ENCODE assay signal across 19 cellular contexts in the genomic region with DNA sequence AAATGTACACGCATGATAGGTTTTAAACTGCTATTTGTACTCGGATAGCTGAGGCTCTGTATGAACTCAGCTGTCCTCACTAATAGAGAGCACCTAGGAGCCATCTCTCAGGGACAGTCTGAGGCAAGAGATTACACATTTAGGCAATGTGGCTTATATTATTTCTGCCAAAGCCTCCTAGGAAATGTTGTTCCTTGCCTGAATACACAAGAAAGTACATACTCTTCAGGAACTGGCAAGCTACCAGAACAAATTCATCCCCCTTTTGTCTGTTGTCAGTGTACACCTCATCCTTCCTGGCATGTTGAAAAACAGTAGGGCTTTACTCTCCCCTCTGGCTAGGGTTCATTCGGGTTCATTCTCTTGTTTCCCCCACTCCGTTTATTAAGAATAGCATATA.
DNase-seq lines count a peak whose midpoint lies in the region; ATAC-seq, FAIRE-seq and TF ChIP-seq lines count a peak whose summit lies in the region.
"Had no signal": no experiment of that assay in that cellular context is flagged by ENCODE, and none has a peak within 500 bp of the region (broad histone marks: within the 10 kb centered on the region; RNA-seq: fewer than 3 reads in every experiment).

No MANE protein-coding gene starts in this region.

- H3K9ac ChIP-seq in endodermal cell (ENCODE audit: extremely low read depth, low read length, poor library complexity, severe bottlenecking) = no peak overlapping the region
- H3K9ac ChIP-seq: GM23248 had no signal

- 94% methylated on average over 4 of the region's 4 CpGs for WGBS in endodermal cell (ENCODE audit: insufficient coverage in 1 of 2, insufficient read length in 1 of 2), 2 experiments

- ATAC-seq in HG03175 (IDR thresholded peaks at IDR 0.05; ENCODE audit: unreplicated experiment) = no peak
- ATAC-seq: T-cell had no signal

- H3K4me3 ChIP-seq in bronchial epithelial cell (ENCODE audit: low read depth, low read length) = no peak overlapping the region
- no peak overlapping the region for H3K4me3 ChIP-seq in endodermal cell (ENCODE audit: low read length)
- no peak overlapping the region for H3K4me3 ChIP-seq in effector memory CD4-positive, alpha-beta T cell (ENCODE audit: insufficient read depth, low read depth, low read length, poor library complexity, severe bottlenecking)
- H3K4me3 ChIP-seq: GM23248, MG63, SK-N-MC had no signal

- H3K9me3 ChIP-seq in endodermal cell (ENCODE audit: control insufficient read depth, low read length) = no peaks in the 10 kb centered on the region
- H3K9me3 ChIP-seq in effector memory CD4-positive, alpha-beta T cell (ENCODE audit: control insufficient read depth, low read length) = no peaks in the 10 kb centered on the region
- H3K9me3 ChIP-seq: Caco-2, MG63 had no signal

- no peak for FAIRE-seq in bronchial epithelial cell (lab: Jason Lieb, UNC)
- FAIRE-seq: GM12892 had no signal

- no peak overlapping the region for H3K27ac ChIP-seq in endodermal cell (ENCODE audit: low read depth, low read length)
- no peak overlapping the region for H3K27ac ChIP-seq in effector memory CD4-positive, alpha-beta T cell (ENCODE audit: insufficient read depth, low read length, poor library complexity, severe bottlenecking)
- H3K27ac ChIP-seq: GM23248, SK-N-MC had no signal

- H3K4me1 ChIP-seq in endodermal cell (ENCODE audit: control insufficient read depth, insufficient read depth, low read length) = no peaks in the 10 kb centered on the region
- H3K4me1 ChIP-seq in effector memory CD4-positive, alpha-beta T cell (ENCODE audit: control insufficient read depth, insufficient read depth, low read length, poor library complexity, severe bottlenecking) = no peaks in the 10 kb centered on the region
- H3K4me1 ChIP-seq: Caco-2 had no signal

- no peak overlapping the region for H3K27ac Mint-ChIP-seq in endodermal cell
- H3K27ac Mint-ChIP-seq: CD14-positive monocyte, T-cell had no signal

- no peaks in the 10 kb centered on the region for H3K9me3 Mint-ChIP-seq in endodermal cell

- H3K36me3 Mint-ChIP-seq in endodermal cell (ENCODE audit: low read depth) = no peaks in the 10 kb centered on the region
- H3K36me3 Mint-ChIP-seq: CD14-positive monocyte, T-cell had no signal

- H3K36me3 ChIP-seq in bronchial epithelial cell (ENCODE audit: control insufficient read depth, insufficient read depth, low read length) (no peaks in the 10 kb centered on the region), endodermal cell (ENCODE audit: control insufficient read depth, insufficient read depth, low read length) (no peaks in the 10 kb centered on the region)
- no peaks in the 10 kb centered on the region for H3K36me3 ChIP-seq in effector memory CD4-positive, alpha-beta T cell (ENCODE audit: control insufficient read depth, insufficient read depth, low read length)
- H3K36me3 ChIP-seq: MG63 had no signal

- H3K4me3 Mint-ChIP-seq in endodermal cell = no peak overlapping the region
- H3K4me3 Mint-ChIP-seq: CD14-positive monocyte, T-cell had no signal

- H3K27me3 ChIP-seq in bronchial epithelial cell (ENCODE audit: control insufficient read depth, insufficient read depth, low read length) (no peaks in the 10 kb centered on the region), endodermal cell (ENCODE audit: control insufficient read depth, insufficient read depth, low read length, poor library complexity, severe bottlenecking) (no peaks in the 10 kb centered on the region)
- no peaks in the 10 kb centered on the region for H3K27me3 ChIP-seq in effector memory CD4-positive, alpha-beta T cell (replicated peaks; ENCODE audit: control insufficient read depth, insufficient read depth, low read length, poor library complexity, severe bottlenecking)
- H3K27me3 ChIP-seq: MG63 had no signal

- no peaks in the 10 kb centered on the region for H3K4me1 Mint-ChIP-seq in endodermal cell
- H3K4me1 Mint-ChIP-seq: CD14-positive monocyte, T-cell had no signal

- TF ChIP-seq CTCF in bronchial epithelial cell (IDR thresholded peaks at IDR 0.05; ENCODE audit: insufficient read depth, low read length, severe bottlenecking) (no peak), endodermal cell (conservative IDR thresholded peaks at IDR 0.05) (no peak)

- no peaks in the 10 kb centered on the region for H3K27me3 Mint-ChIP-seq in endodermal cell (ENCODE audit: insufficient read depth)
- H3K27me3 Mint-ChIP-seq: T-cell had no signal

- DNase-seq in NCI-H748 (lab: John Stamatoyannopoulos, UW; ENCODE audit: unreplicated experiment) (peak; percentile 28), NCI-H748 treated with DMSO at 0.1 percent for 48 hours (lab: John Stamatoyannopoulos, UW) (no peak), NCI-H345 treated with DMSO at 0.1 percent for 48 hours (lab: John Stamatoyannopoulos, UW; ENCODE audit: unreplicated experiment) (peak; percentile 11), bronchial epithelial cell (ENCODE audit: low read depth) (peak; percentile 10), endodermal cell (no peak), NCI-H2227 treated with DMSO at 0.1 percent for 48 hours (lab: John Stamatoyannopoulos, UW) (no peak)
- no peak for DNase-seq in effector memory CD4-positive, alpha-beta T cell
- DNase-seq: Caco-2, DND-41, GDM1, GM23248, KG1, MG63, OCI-M1, T-cell had no signal

Comparison
In these comparisons a context has a peak if more than half of its experiments do, and no peak if none do; other contexts are left out.
1. DNase-seq: peak in NCI-H748 (single experiment), NCI-H345 treated with DMSO at 0.1 percent for 48 hours (single experiment) and bronchial epithelial cell (single experiment); none in NCI-H748 treated with DMSO at 0.1 percent for 48 hours (single experiment), endodermal cell (single experiment), NCI-H2227 treated with DMSO at 0.1 percent for 48 hours (single experiment) and effector memory CD4-positive, alpha-beta T cell (0 of 3).